Comparison of ENCODE assay signal across 1 cellular context in genomic region chr9:70418822-70419545, GRCh38.
TF ChIP-seq lines count a peak whose summit lies in the region.

No MANE protein-coding gene starts in this region.

TF ChIP-seq in K562, 482 proteins besides CTCF, POLR2A, EP300 and RAD21 (continued from another document):
- TF ChIP-seq PREB (CRISPR knock-in tag; IDR thresholded peaks at IDR 0.05) (no peak), ZNF764 (CRISPR knock-in tag; IDR thresholded peaks at IDR 0.05; ENCODE audit: low read depth) (no peak), CXXC5 (CRISPR knock-in tag; IDR thresholded peaks at IDR 0.05) (peak; percentile 93), SREBF2 (CRISPR knock-in tag; IDR thresholded peaks at IDR 0.05) (no peak), ZBTB12 (CRISPR knock-in tag; IDR thresholded peaks at IDR 0.05) (no peak), TFAM (CRISPR knock-in tag; conservative IDR thresholded peaks at IDR 0.05) (no peak), ARID3B (CRISPR knock-in tag; IDR thresholded peaks at IDR 0.05; ENCODE audit: borderline replicate concordance) (no peak), CBX3 (IDR thresholded peaks at IDR 0.05; ENCODE audit: borderline replicate concordance in 1 of 2, low read length in 2 of 2) (no peak), BCOR (IDR thresholded peaks at IDR 0.05) (no peak), ZNF766 (CRISPR knock-in tag; conservative IDR thresholded peaks at IDR 0.05) (no peak)
